ENCODE assay signal across 9 cellular contexts in the genomic region with DNA sequence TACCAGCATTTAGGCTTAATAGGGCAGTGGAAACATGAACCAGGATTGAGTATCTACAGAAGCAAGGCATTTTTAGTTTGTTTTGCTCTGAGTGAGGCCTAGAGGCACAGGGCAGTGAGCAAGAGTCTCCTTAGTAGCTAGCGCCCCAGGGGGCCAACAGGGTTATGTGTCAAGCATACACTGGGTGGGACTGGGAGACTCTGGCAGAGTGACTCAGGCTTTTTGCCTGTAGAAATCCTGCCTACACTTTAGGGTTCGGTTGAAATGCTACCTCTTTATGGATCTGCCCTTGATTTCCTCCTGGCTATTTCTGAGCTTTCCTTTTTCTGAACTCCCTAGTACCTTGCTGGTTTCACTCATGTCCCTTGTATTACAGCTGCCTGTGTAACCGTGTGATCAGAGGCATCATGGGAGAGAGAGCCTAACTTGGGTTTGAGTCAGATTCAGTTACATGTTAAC.
DNase-seq lines count a peak whose midpoint lies in the region; ATAC-seq and TF ChIP-seq lines count a peak whose summit lies in the region.
"Had no signal": no experiment of that assay in that cellular context is flagged by ENCODE, and none has a peak within 500 bp of the region (broad histone marks: within the 10 kb centered on the region; RNA-seq: fewer than 3 reads in every experiment).

No MANE protein-coding gene starts in this region.

- peaks cover 11% of the 10 kb centered on the region for H3K36me3 Mint-ChIP-seq in activated T-helper 2 cell treated with anti-CD3 and anti-CD28 coated beads, Interferon-gamma antibody, Interleukin-2, Interleukin-4, amounts not matched to agents 10 μg/mL and 5 μg/mL and 100 μg/mL, durations not matched to agents 14 hours and 24 hours and 36 hours (ENCODE audit: low read depth)

- no peak overlapping the region for H3K4me3 ChIP-seq in foreskin fibroblast (ENCODE audit: low read depth in 1 of 2, low read length in 2 of 2)
- H3K4me3 ChIP-seq in gastrocnemius medialis = no peak overlapping the region

- DNase-seq in RPMI8226 (peak; percentile 18), foreskin fibroblast (peak; percentile 54 to 74), gastrocnemius medialis (peak in 1 of 2 donors; percentile 40), NCI-H1048 (lab: John Stamatoyannopoulos, UW) (no peak), amygdala (lab: John Stamatoyannopoulos, UW) (no peak), NCI-H2107 (lab: John Stamatoyannopoulos, UW) (no peak)
- DNase-seq in activated T-helper 2 cell treated with anti-CD3 and anti-CD28 coated beads, Interferon-gamma antibody, Interleukin-2, Interleukin-4, amounts not matched to agents 10 μg/mL and 5 μg/mL and 100 μg/mL, durations not matched to agents 14 hours and 24 hours and 36 hours (ENCODE audit: low spot score) = no peak
- DNase-seq: natural killer cell had no signal

- peak; percentile 27 for TF ChIP-seq CTCF in foreskin fibroblast (IDR thresholded peaks at IDR 0.05; ENCODE audit: low read depth, low read length)
- peak in 2 of 5 experiments; percentile 10 to 12 for TF ChIP-seq CTCF in gastrocnemius medialis (IDR thresholded peaks at IDR 0.05 in 4 of 5, conservative IDR thresholded peaks at IDR 0.05 in 1 of 5)

- H3K4me1 Mint-ChIP-seq in activated T-helper 2 cell treated with anti-CD3 and anti-CD28 coated beads, Interferon-gamma antibody, Interleukin-2, Interleukin-4, amounts not matched to agents 10 μg/mL and 5 μg/mL and 100 μg/mL, durations not matched to agents 14 hours and 24 hours and 36 hours (ENCODE audit: low read depth) = no peaks in the 10 kb centered on the region

- no peaks in the 10 kb centered on the region for H3K27me3 Mint-ChIP-seq in activated T-helper 2 cell treated with anti-CD3 and anti-CD28 coated beads, Interferon-gamma antibody, Interleukin-2, Interleukin-4, amounts not matched to agents 10 μg/mL and 5 μg/mL and 100 μg/mL, durations not matched to agents 14 hours and 24 hours and 36 hours (ENCODE audit: low read depth)

- no peak overlapping the region for H3K4me3 Mint-ChIP-seq in activated T-helper 2 cell treated with anti-CD3 and anti-CD28 coated beads, Interferon-gamma antibody, Interleukin-2, Interleukin-4, amounts not matched to agents 10 μg/mL and 5 μg/mL and 100 μg/mL, durations not matched to agents 14 hours and 24 hours and 36 hours (ENCODE audit: low read depth)
- H3K4me3 Mint-ChIP-seq: natural killer cell had no signal

- H3K27ac ChIP-seq in gastrocnemius medialis = peak overlapping the region; percentile 32 to 53 (median 46)

- in situ Hi-C loops in gastrocnemius medialis (cut with MboI; ENCODE audit: low sequenced_read_pairs in 4 of 4) = loop anchor here (10.0 to 25.0 kb wide), 7 partner anchors 158 to 818 kb away; no protein-coding TSS in a partner anchor

- TF ChIP-seq POLR2A in gastrocnemius medialis (IDR thresholded peaks at IDR 0.05) = no peak

- no peaks in the 10 kb centered on the region for H3K9me3 Mint-ChIP-seq in activated T-helper 2 cell treated with anti-CD3 and anti-CD28 coated beads, Interferon-gamma antibody, Interleukin-2, Interleukin-4, amounts not matched to agents 10 μg/mL and 5 μg/mL and 100 μg/mL, durations not matched to agents 14 hours and 24 hours and 36 hours
- H3K9me3 Mint-ChIP-seq: natural killer cell had no signal

- H3K36me3 ChIP-seq in gastrocnemius medialis = peaks cover 0 to 11% of the 10 kb centered on the region in 2 donors

- ATAC-seq in GM21526 (IDR thresholded peaks at IDR 0.05; ENCODE audit: low FRiP score, unreplicated experiment) (peak; percentile 37), gastrocnemius medialis (peak; percentile 38 to 61)

- intact Hi-C loops in gastrocnemius medialis (cut with DNase I; ENCODE audit: low total_unique reads) = loop anchor here (5.0 to 10.0 kb wide), 3 partner anchors 70 to 630 kb away; no protein-coding TSS in a partner anchor
- intact Hi-C loops in activated T-helper 2 cell treated with anti-CD3 and anti-CD28 coated beads, Interferon-gamma antibody, Interleukin-2, Interleukin-4, amounts not matched to agents 10 μg/mL and 5 μg/mL and 100 μg/mL, durations not matched to agents 14 hours and 24 hours and 36 hours (cut with micrococcal nuclease) = loop anchor here (10.0 kb wide), 1 partner anchor 818 kb away; no protein-coding TSS in a partner anchor

- peaks cover 14 to 33% of the 10 kb centered on the region in 2 donors for H3K4me1 ChIP-seq in gastrocnemius medialis

- no peaks in the 10 kb centered on the region for H3K27me3 ChIP-seq in gastrocnemius medialis

- no peak overlapping the region for H3K27ac Mint-ChIP-seq in activated T-helper 2 cell treated with anti-CD3 and anti-CD28 coated beads, Interferon-gamma antibody, Interleukin-2, Interleukin-4, amounts not matched to agents 10 μg/mL and 5 μg/mL and 100 μg/mL, durations not matched to agents 14 hours and 24 hours and 36 hours

- no peaks in the 10 kb centered on the region for H3K9me3 ChIP-seq in gastrocnemius medialis

Comparison
In these comparisons a context has a peak if more than half of its experiments do, and no peak if none do; other contexts are left out.
1. DNase-seq: peak in RPMI8226 (single experiment) and foreskin fibroblast (2 of 2); none in NCI-H1048 (single experiment), activated T-helper 2 cell treated with anti-CD3 and anti-CD28 coated beads, Interferon-gamma antibody, Interleukin-2, Interleukin-4, amounts not matched to agents 10 μg/mL and 5 μg/mL and 100 μg/mL, durations not matched to agents 14 hours and 24 hours and 36 hours (single experiment), amygdala (0 of 56) and NCI-H2107 (single experiment).